In genomic region chr2:230987137-230988020, GRCh38 we compare ENCODE assay signal across 1 cellular context.
TF ChIP-seq lines count a peak whose summit lies in the region.

No MANE protein-coding gene starts in this region.

TF ChIP-seq in K562, 482 proteins besides CTCF, POLR2A, EP300 and RAD21 (continued from another document):
- peak in 1 of 3 experiments; percentile 60; a peak in 1 of 6 replicates for TF ChIP-seq ZBTB11 (CRISPR knock-in tag; IDR thresholded peaks at IDR 0.05)
- TF ChIP-seq MAX (CRISPR knock-in tag; IDR thresholded peaks at IDR 0.05): peak; percentile 42
- peak; percentile 74 to 86 for TF ChIP-seq MNT (conservative IDR thresholded peaks at IDR 0.05)
